In genomic region chr1:104702731-104703130, GRCh38 we compare ENCODE assay signal across 18 cellular contexts.
"Had no signal": no experiment of that assay in that cellular context is flagged by ENCODE, and none has a peak within 500 bp of the region (broad histone marks: within the 10 kb centered on the region; RNA-seq: fewer than 3 reads in every experiment).

No MANE protein-coding gene starts in this region.

- DNase-seq: activated CD4-positive, alpha-beta T cell treated with anti-CD3 and anti-CD28 coated beads for 4 hours; activated CD8-positive, alpha-beta memory T cell treated with anti-CD3 and anti-CD28 coated beads, Interleukin-2, amount 50 U/mL, for 4 hours; activated CD8-positive, alpha-beta T cell treated with anti-CD3 and anti-CD28 coated beads for 36 hours; activated naive CD4-positive, alpha-beta T cell treated with Interleukin-2 at 50 U/mL for 16 hours; caudate nucleus; MM.1S; NCI-H1105 treated with DMSO at 0.1 percent for 48 hours; NCI-H1436 treated with DMSO at 0.1 percent for 48 hours; NCI-H187; NCI-H2081; NCI-H524; Right ventricle myocardium superior; RPMI8226; SJCRH30; SK-N-SH; T-helper 1 cell; WERI-Rb-1 had no signal

- ATAC-seq: activated CD4-positive, CD25-positive, alpha-beta regulatory T cell treated with anti-CD3 and anti-CD28 coated beads, Interleukin-2, amount 50 U/mL, for 24 hours; activated CD8-positive, alpha-beta T cell treated with anti-CD3 and anti-CD28 coated beads for 36 hours had no signal
